ENCODE assay signal across 22 cellular contexts in genomic region chr3:49745986-49746385, GRCh38. TPM values are rescaled to one million over a fixed set of nuclear protein-coding genes. Genes with fewer than 3 reads are reported as not detected.
DNase-seq lines count a peak whose midpoint lies in the region; ATAC-seq and TF ChIP-seq lines count a peak whose summit lies in the region.
"Had no signal": no experiment of that assay in that cellular context is flagged by ENCODE, and none has a peak within 500 bp of the region (broad histone marks: within the 10 kb centered on the region; RNA-seq: fewer than 3 reads in every experiment).

No MANE protein-coding gene starts in this region.

- H3K36me3 ChIP-seq in naive thymus-derived CD4-positive, alpha-beta T cell (ENCODE audit: control insufficient read depth in 2 of 3, insufficient read depth in 3 of 3, low read length in 3 of 3), result peaks cover 3 to 31% (median 5%) of the 10 kb centered on the region in 3 experiments

- no peaks in the 10 kb centered on the region for H3K27me3 Mint-ChIP-seq in naive thymus-derived CD4-positive, alpha-beta T cell
- no peaks in the 10 kb centered on the region for H3K27me3 Mint-ChIP-seq in activated naive CD4-positive, alpha-beta T cell treated with anti-CD3 and anti-CD28 coated beads, Interleukin-2, amount 10 ng/mL, durations not matched to agents 7 days and 5 days
- H3K27me3 Mint-ChIP-seq: stimulated activated naive CD8-positive, alpha-beta T cell treated with anti-CD3 and anti-CD28 coated beads, Interleukin-15, amount 100 ng/mL, for 72 hours had no signal

- ATAC-seq in naive thymus-derived CD4-positive, alpha-beta T cell, result no peak
- ATAC-seq in HG03139 (IDR thresholded peaks at IDR 0.05; ENCODE audit: unreplicated experiment), result no peak
- ATAC-seq: sciatic nerve; stimulated activated naive CD8-positive, alpha-beta T cell treated with anti-CD3 and anti-CD28 coated beads, Interleukin-15, amount 100 ng/mL, for 72 hours had no signal

- peak; percentile 21 for DNase-seq in Daoy (ENCODE audit: low read depth)
- DNase-seq in NCI-H69 (lab: John Stamatoyannopoulos, UW), result peak; percentile 45
- peak; percentile 12 to 72 for DNase-seq in cardiac fibroblast (ENCODE audit: low read depth in 2 of 2)
- peak; percentile 74 for DNase-seq in iris pigment epithelial cell (ENCODE audit: low read depth)
- no peak for DNase-seq in DMS114 treated with DMSO at 0.1 percent for 48 hours (lab: John Stamatoyannopoulos, UW; ENCODE audit: unreplicated experiment)
- no peak for DNase-seq in naive thymus-derived CD4-positive, alpha-beta T cell
- DNase-seq in activated naive CD4-positive, alpha-beta T cell treated with anti-CD3 and anti-CD28 coated beads, Interleukin-2, amount 10 ng/mL, durations not matched to agents 7 days and 5 days, result no peak
- DNase-seq: adrenal gland; glutamatergic neuron; H9; KG1; NCI-H1092; NCI-H2081 treated with DMSO at 0.1 percent for 48 hours; NCI-H526 treated with DMSO at 0.1 percent for 48 hours; OCI-M1; stimulated activated CD4-positive, alpha-beta T cell treated with anti-CD3 and anti-CD28 coated beads, Interleukin-2, amount 100 ng/mL, for 24 hours; stimulated activated naive CD8-positive, alpha-beta T cell treated with anti-CD3 and anti-CD28 coated beads, Interleukin-15, amount 100 ng/mL, for 72 hours; upper lobe of left lung had no signal

- H3K9me3 ChIP-seq in naive thymus-derived CD4-positive, alpha-beta T cell (ENCODE audit: control insufficient read depth in 2 of 3, low read length in 3 of 3), result no peaks in the 10 kb centered on the region
- H3K9me3 ChIP-seq: adrenal gland, upper lobe of left lung had no signal

- no peak overlapping the region for H3K4me3 ChIP-seq in cardiac fibroblast (replicated peaks in 1 of 2; ENCODE audit: low read depth in 2 of 2, low read length in 2 of 2)
- no peak overlapping the region for H3K4me3 ChIP-seq in naive thymus-derived CD4-positive, alpha-beta T cell (ENCODE audit: low read length)
- H3K4me3 ChIP-seq: adrenal gland, upper lobe of left lung had no signal

- CTCF ChIA-PET in naive thymus-derived CD4-positive, alpha-beta T cell (lab: Charles Lee), result no interaction called here
- CTCF ChIA-PET in activated naive CD4-positive, alpha-beta T cell treated with anti-CD3 and anti-CD28 coated beads, Interleukin-2, amount 10 ng/mL, durations not matched to agents 7 days and 5 days (lab: Charles Lee), result no interaction called here

- no peaks in the 10 kb centered on the region for H3K27me3 ChIP-seq in naive thymus-derived CD4-positive, alpha-beta T cell (ENCODE audit: control insufficient read depth in 2 of 2, insufficient read depth in 2 of 2, low read length in 2 of 2)
- H3K27me3 ChIP-seq: adrenal gland, upper lobe of left lung had no signal

- no peak overlapping the region for H3K4me3 Mint-ChIP-seq in naive thymus-derived CD4-positive, alpha-beta T cell
- H3K4me3 Mint-ChIP-seq in activated naive CD4-positive, alpha-beta T cell treated with anti-CD3 and anti-CD28 coated beads, Interleukin-2, amount 10 ng/mL, durations not matched to agents 7 days and 5 days, result no peak overlapping the region
- H3K4me3 Mint-ChIP-seq: H9; stimulated activated naive CD8-positive, alpha-beta T cell treated with anti-CD3 and anti-CD28 coated beads, Interleukin-15, amount 100 ng/mL, for 72 hours had no signal

- POLR2A ChIA-PET in naive thymus-derived CD4-positive, alpha-beta T cell (lab: Charles Lee), result no interaction called here

- no peaks in the 10 kb centered on the region for H3K9me3 Mint-ChIP-seq in naive thymus-derived CD4-positive, alpha-beta T cell
- no peaks in the 10 kb centered on the region for H3K9me3 Mint-ChIP-seq in activated naive CD4-positive, alpha-beta T cell treated with anti-CD3 and anti-CD28 coated beads, Interleukin-2, amount 10 ng/mL, durations not matched to agents 7 days and 5 days
- H3K9me3 Mint-ChIP-seq: H9; stimulated activated naive CD8-positive, alpha-beta T cell treated with anti-CD3 and anti-CD28 coated beads, Interleukin-15, amount 100 ng/mL, for 72 hours had no signal

- peak overlapping the region in 1 of 9 donors; percentile 73 for H3K27ac Mint-ChIP-seq in naive thymus-derived CD4-positive, alpha-beta T cell
- H3K27ac Mint-ChIP-seq in activated naive CD4-positive, alpha-beta T cell treated with anti-CD3 and anti-CD28 coated beads, Interleukin-2, amount 10 ng/mL, durations not matched to agents 7 days and 5 days, result no peak overlapping the region

- intact Hi-C loops in naive thymus-derived CD4-positive, alpha-beta T cell (cut with micrococcal nuclease), result no loop called here

- H3K4me1 Mint-ChIP-seq in naive thymus-derived CD4-positive, alpha-beta T cell, result peaks cover 0 to 28% (median 18%) of the 10 kb centered on the region in 7 donors
- H3K4me1 Mint-ChIP-seq in activated naive CD4-positive, alpha-beta T cell treated with anti-CD3 and anti-CD28 coated beads, Interleukin-2, amount 10 ng/mL, durations not matched to agents 7 days and 5 days, result no peaks in the 10 kb centered on the region

- H3K27ac ChIP-seq in naive thymus-derived CD4-positive, alpha-beta T cell (ENCODE audit: low read depth, low read length), result no peak overlapping the region
- H3K27ac ChIP-seq: upper lobe of left lung had no signal

- peaks cover 0 to 30% (median 5%) of the 10 kb centered on the region in 5 donors for H3K36me3 Mint-ChIP-seq in naive thymus-derived CD4-positive, alpha-beta T cell
- H3K36me3 Mint-ChIP-seq in activated naive CD4-positive, alpha-beta T cell treated with anti-CD3 and anti-CD28 coated beads, Interleukin-2, amount 10 ng/mL, durations not matched to agents 7 days and 5 days, result peaks cover 17% of the 10 kb centered on the region

- no peaks in the 10 kb centered on the region for H3K4me1 ChIP-seq in naive thymus-derived CD4-positive, alpha-beta T cell (ENCODE audit: control insufficient read depth in 2 of 2, insufficient read depth in 2 of 2, low read length in 2 of 2)

- no peak for TF ChIP-seq CTCF in cardiac fibroblast (IDR thresholded peaks at IDR 0.05; ENCODE audit: low read depth, low read length)

RNA-seq across cellular contexts. Expression of gene GMPPB, which starts 22.2 kb away (rescaled TPM):
- total RNA-seq in Daoy (2014; rRNA removed; shearing (Covaris generic)), result 30.8 and 42.0 TPM in 2 replicates
- total RNA-seq in naive thymus-derived CD4-positive, alpha-beta T cell, result 10 to 100 TPM; 38.3 to 60.4 (median 43.9) TPM
- polyA plus RNA-seq in naive thymus-derived CD4-positive, alpha-beta T cell, result 10 to 100 TPM; 14.9 to 18.1 TPM

RNA-seq across cellular contexts. Expression of gene AMIGO3, which starts 26.5 kb away (rescaled TPM):
- total RNA-seq in Daoy (2014; rRNA removed; shearing (Covaris generic)), result 0.63 and 1.6 TPM in 2 replicates
- total RNA-seq in naive thymus-derived CD4-positive, alpha-beta T cell, result 1 to 10 TPM in 1 of 5 experiments, under 1 TPM in 2, not detected in 2; 0.16 to 1.8 (median 0.24) TPM
- under 1 TPM in 1 of 2 donors, not detected in 1; 0.58 TPM for polyA plus RNA-seq in naive thymus-derived CD4-positive, alpha-beta T cell
- total RNA-seq: osteocyte, sciatic nerve had no signal

RNA-seq across cellular contexts. Expression of gene IP6K1, which starts 40.4 kb away (rescaled TPM):
- total RNA-seq in Daoy (2014; rRNA removed; shearing (Covaris generic)), result 12.6 and 17.7 TPM in 2 replicates
- total RNA-seq in naive thymus-derived CD4-positive, alpha-beta T cell, result 10 to 100 TPM; 41.8 to 57.0 (median 47.3) TPM
- polyA plus RNA-seq in naive thymus-derived CD4-positive, alpha-beta T cell, result 10 to 100 TPM; 18.4 to 36.3 TPM

RNA-seq across cellular contexts. Expression of gene CDHR4, which starts 53.7 kb away (rescaled TPM):
- not detected in 2 replicates for total RNA-seq in Daoy (2014; rRNA removed; shearing (Covaris generic))
- under 1 TPM in 3 of 5 experiments, not detected in 2; 0.29 to 0.62 (median 0.44) TPM for total RNA-seq in naive thymus-derived CD4-positive, alpha-beta T cell
- polyA plus RNA-seq in naive thymus-derived CD4-positive, alpha-beta T cell, result not detected
- total RNA-seq: H9, osteocyte, SK-MEL-5 had no signal

RNA-seq across cellular contexts. Expression of gene RNF123, which starts 56.6 kb away (rescaled TPM):
- total RNA-seq in Daoy (2014; rRNA removed; shearing (Covaris generic)), result 16.6 and 17.1 TPM in 2 replicates
- 10 to 100 TPM; 34.5 to 77.2 (median 50.7) TPM for total RNA-seq in naive thymus-derived CD4-positive, alpha-beta T cell
- polyA plus RNA-seq in naive thymus-derived CD4-positive, alpha-beta T cell, result 10 to 100 TPM in 1 of 2 donors, 1 to 10 TPM in 1; 8.3 to 19.7 TPM

Comparison
In these comparisons a context has a peak if more than half of its experiments do, and no peak if none do; other contexts are left out.
1. DNase-seq: peak in Daoy (single experiment), NCI-H69 (single experiment), cardiac fibroblast (2 of 2) and iris pigment epithelial cell (single experiment); none in DMS114 treated with DMSO at 0.1 percent for 48 hours (single experiment), naive thymus-derived CD4-positive, alpha-beta T cell (0 of 9) and activated naive CD4-positive, alpha-beta T cell treated with anti-CD3 and anti-CD28 coated beads, Interleukin-2, amount 10 ng/mL, durations not matched to agents 7 days and 5 days (single experiment).